In the genomic region with DNA sequence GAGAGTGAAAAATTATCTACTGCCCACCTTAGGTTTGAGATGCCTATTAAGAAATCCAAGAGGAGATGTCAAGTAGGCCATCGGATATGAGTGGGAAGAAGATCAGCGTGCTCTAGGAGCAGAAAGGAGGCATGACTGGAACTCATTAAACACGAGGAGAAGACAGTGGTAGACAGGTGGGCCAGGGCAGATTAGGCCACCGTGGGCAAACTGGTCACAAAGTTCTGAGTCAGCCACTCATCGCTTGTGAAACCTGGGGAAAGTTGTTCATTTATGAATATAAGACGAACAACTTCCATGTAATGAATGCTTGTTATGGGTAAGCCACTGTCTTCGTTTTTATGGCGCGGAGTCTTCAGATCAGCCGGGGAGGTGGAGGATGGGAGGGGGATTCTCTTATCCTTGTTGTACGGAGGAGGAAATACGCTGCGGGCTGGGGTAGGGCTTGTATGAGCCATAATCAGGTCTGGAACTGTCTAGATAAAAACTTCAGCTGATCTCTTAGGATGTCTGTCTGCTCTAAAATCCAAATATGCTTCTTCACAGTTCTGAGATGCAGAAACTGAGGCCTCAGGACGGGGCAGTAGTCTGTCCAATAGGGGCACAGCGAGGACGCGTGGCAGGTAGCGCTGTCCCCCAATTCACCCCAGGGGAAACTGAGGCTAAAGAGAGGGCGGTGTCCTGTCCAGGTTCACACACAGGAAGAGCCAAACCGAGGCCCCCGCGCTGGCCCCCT, we compare ENCODE assay signal across 8 cellular contexts. TPM values are rescaled to one million over a fixed set of nuclear protein-coding genes. Genes with fewer than 3 reads are reported as not detected.
DNase-seq lines count a peak whose midpoint lies in the region; ATAC-seq, FAIRE-seq and TF ChIP-seq lines count a peak whose summit lies in the region.

No MANE protein-coding gene starts in this region.

- peaks cover 40% of the 10 kb centered on the region for H3K4me1 Mint-ChIP-seq in progenitor cell of endocrine pancreas (ENCODE audit: low read depth)

- peak overlapping the region; percentile 83 for H3K4me3 Mint-ChIP-seq in progenitor cell of endocrine pancreas (ENCODE audit: low read depth)

- ATAC-seq in GM19328 (IDR thresholded peaks at IDR 0.05; ENCODE audit: unreplicated experiment) (no peak), HG02798 (IDR thresholded peaks at IDR 0.05; ENCODE audit: poor library complexity, unreplicated experiment) (no peak)

- H3K27ac Mint-ChIP-seq in progenitor cell of endocrine pancreas = peak overlapping the region; percentile 97

- H3K27me3 Mint-ChIP-seq in progenitor cell of endocrine pancreas = no peaks in the 10 kb centered on the region

- DNase-seq in HCEC 1CT = peak; percentile 2
- DNase-seq in SJSA1 (ENCODE audit: low read depth in 1 of 2, low spot score in 2 of 2) = no peak
- peak; percentile 67 to 78 for DNase-seq in erythroblast (lab: John Stamatoyannopoulos, UW)
- DNase-seq in progenitor cell of endocrine pancreas (ENCODE audit: low spot score, unreplicated experiment) = no peak
- no peak for DNase-seq in urothelium cell line (ENCODE audit: low spot score)
- DNase-seq in HTR-8/SVneo (ENCODE audit: insufficient read length, low spot score) = no peak

- H3K36me3 Mint-ChIP-seq in progenitor cell of endocrine pancreas (ENCODE audit: insufficient read depth) = peaks cover 2% of the 10 kb centered on the region

- H3K27me3 ChIP-seq in SJSA1 (replicated peaks) = no peaks in the 10 kb centered on the region

- H3K4me1 ChIP-seq in SJSA1 (replicated peaks) = peaks cover 5% of the 10 kb centered on the region; the same call in 1 of the 2 replicates

- TF ChIP-seq POLR2A in erythroblast (IDR thresholded peaks at IDR 0.05; ENCODE audit: low read length) = no peak

- TF ChIP-seq CTCF in progenitor cell of endocrine pancreas (IDR thresholded peaks at IDR 0.05; ENCODE audit: unreplicated experiment) = no peak

- peak overlapping the region; percentile 69 for H3K27ac ChIP-seq in SJSA1

- FAIRE-seq in urothelium cell line (lab: Jason Lieb, UNC) = no peak
- no peak for FAIRE-seq in HTR-8/SVneo (lab: Jason Lieb, UNC)

- no peaks in the 10 kb centered on the region for H3K9me3 ChIP-seq in SJSA1 (replicated peaks)

- H3K36me3 ChIP-seq in SJSA1 = 0 out of 2 replicates have a peak, but pooled peaks cover 4% of the 10 kb centered on the region

- peak overlapping the region; percentile 43 for H3K4me3 ChIP-seq in SJSA1

- H3K9me3 Mint-ChIP-seq in progenitor cell of endocrine pancreas (ENCODE audit: low read depth) = no peaks in the 10 kb centered on the region

RNA-seq across cellular contexts. Expression of a gene that starts 1.1 kb away (rescaled TPM):
- total RNA-seq in SJSA1 (2014; rRNA removed; shearing (Covaris generic)) = 23.4 and 36.1 TPM in 2 replicates
- total RNA-seq in progenitor cell of endocrine pancreas = 132 and 135 TPM in 2 replicates

RNA-seq across cellular contexts. Expression of a gene that starts 18.9 kb away (rescaled TPM):
- 20.0 and 26.2 TPM in 2 replicates for total RNA-seq in SJSA1 (2014; rRNA removed; shearing (Covaris generic))
- 33.9 and 34.3 TPM in 2 replicates for total RNA-seq in progenitor cell of endocrine pancreas

RNA-seq across cellular contexts. Expression of a gene that starts 35.8 kb away (rescaled TPM):
- not detected in 2 replicates for total RNA-seq in SJSA1 (2014; rRNA removed; shearing (Covaris generic))
- not detected in 2 replicates for total RNA-seq in progenitor cell of endocrine pancreas

RNA-seq across cellular contexts. Expression of a gene that starts 57.6 kb away (rescaled TPM):
- total RNA-seq in SJSA1 (2014; rRNA removed; shearing (Covaris generic)) = not detected in 2 replicates
- not detected in 2 replicates for total RNA-seq in progenitor cell of endocrine pancreas

Comparison
In these comparisons a context has a peak if more than half of its experiments do, and no peak if none do; other contexts are left out.
1. DNase-seq: peak in HCEC 1CT (single experiment) and erythroblast (2 of 2); none in SJSA1 (0 of 2), progenitor cell of endocrine pancreas (single experiment), urothelium cell line (single experiment) and HTR-8/SVneo (single experiment).